Comparison of ENCODE assay signal across 1 cellular context in the genomic region with DNA sequence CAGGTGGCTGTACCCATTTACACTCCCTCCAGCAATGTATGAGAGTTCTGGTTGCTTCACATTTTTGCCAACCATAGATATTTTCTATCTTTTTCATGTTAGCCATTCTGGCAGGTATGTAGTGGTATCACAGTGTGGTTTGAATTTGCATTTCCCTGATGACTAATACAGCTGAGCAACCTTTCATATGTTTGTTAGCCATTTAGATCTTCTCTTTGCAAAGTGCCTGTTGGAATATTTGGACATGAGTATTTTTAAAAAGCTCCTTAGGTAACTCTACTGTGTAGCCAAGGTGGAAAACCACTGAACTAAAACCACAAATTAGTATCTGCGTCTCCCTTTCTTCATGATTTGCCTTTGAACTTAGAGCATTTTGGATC.
TF ChIP-seq lines count a peak whose summit lies in the region.

No MANE protein-coding gene starts in this region.

TF ChIP-seq in HepG2, 621 proteins besides CTCF, POLR2A, EP300 and RAD21 (continued from another document):
- TF ChIP-seq, protein P1, sequence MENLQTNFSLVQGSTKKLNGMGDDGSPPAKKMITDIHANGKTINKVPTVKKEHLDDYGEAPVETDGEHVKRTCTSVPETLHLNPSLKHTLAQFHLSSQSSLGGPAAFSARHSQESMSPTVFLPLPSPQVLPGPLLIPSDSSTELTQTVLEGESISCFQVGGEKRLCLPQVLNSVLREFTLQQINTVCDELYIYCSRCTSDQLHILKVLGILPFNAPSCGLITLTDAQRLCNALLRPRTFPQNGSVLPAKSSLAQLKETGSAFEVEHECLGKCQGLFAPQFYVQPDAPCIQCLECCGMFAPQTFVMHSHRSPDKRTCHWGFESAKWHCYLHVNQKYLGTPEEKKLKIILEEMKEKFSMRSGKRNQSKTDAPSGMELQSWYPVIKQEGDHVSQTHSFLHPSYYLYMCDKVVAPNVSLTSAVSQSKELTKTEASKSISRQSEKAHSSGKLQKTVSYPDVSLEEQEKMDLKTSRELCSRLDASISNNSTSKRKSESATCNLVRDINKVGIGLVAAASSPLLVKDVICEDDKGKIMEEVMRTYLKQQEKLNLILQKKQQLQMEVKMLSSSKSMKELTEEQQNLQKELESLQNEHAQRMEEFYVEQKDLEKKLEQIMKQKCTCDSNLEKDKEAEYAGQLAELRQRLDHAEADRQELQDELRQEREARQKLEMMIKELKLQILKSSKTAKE (CRISPR knock-in tag; IDR thresholded peaks at IDR 0.05; ENCODE audit: borderline replicate concordance) = no peak
- TF ChIP-seq HDAC1 (CRISPR knock-in tag; IDR thresholded peaks at IDR 0.05) (no peak), KLF9 (CRISPR knock-in tag; IDR thresholded peaks at IDR 0.05; ENCODE audit: low read depth) (no peak), ARNT (IDR thresholded peaks at IDR 0.05) (no peak), ZNF333 (CRISPR knock-in tag; IDR thresholded peaks at IDR 0.05; ENCODE audit: borderline replicate concordance) (no peak), GPN1 (CRISPR knock-in tag; IDR thresholded peaks at IDR 0.05; ENCODE audit: borderline replicate concordance) (no peak), FOSL1 (CRISPR knock-in tag; IDR thresholded peaks at IDR 0.05; ENCODE audit: borderline replicate concordance) (no peak), NFATC3 (CRISPR knock-in tag; IDR thresholded peaks at IDR 0.05) (no peak), ZNF607 (CRISPR knock-in tag; IDR thresholded peaks at IDR 0.05; ENCODE audit: borderline replicate concordance) (no peak), TBX2 (CRISPR knock-in tag; IDR thresholded peaks at IDR 0.05; ENCODE audit: borderline replicate concordance) (no peak), ZNF567 (CRISPR knock-in tag; IDR thresholded peaks at IDR 0.05; ENCODE audit: borderline replicate concordance) (no peak)
- TF ChIP-seq, protein P2, sequence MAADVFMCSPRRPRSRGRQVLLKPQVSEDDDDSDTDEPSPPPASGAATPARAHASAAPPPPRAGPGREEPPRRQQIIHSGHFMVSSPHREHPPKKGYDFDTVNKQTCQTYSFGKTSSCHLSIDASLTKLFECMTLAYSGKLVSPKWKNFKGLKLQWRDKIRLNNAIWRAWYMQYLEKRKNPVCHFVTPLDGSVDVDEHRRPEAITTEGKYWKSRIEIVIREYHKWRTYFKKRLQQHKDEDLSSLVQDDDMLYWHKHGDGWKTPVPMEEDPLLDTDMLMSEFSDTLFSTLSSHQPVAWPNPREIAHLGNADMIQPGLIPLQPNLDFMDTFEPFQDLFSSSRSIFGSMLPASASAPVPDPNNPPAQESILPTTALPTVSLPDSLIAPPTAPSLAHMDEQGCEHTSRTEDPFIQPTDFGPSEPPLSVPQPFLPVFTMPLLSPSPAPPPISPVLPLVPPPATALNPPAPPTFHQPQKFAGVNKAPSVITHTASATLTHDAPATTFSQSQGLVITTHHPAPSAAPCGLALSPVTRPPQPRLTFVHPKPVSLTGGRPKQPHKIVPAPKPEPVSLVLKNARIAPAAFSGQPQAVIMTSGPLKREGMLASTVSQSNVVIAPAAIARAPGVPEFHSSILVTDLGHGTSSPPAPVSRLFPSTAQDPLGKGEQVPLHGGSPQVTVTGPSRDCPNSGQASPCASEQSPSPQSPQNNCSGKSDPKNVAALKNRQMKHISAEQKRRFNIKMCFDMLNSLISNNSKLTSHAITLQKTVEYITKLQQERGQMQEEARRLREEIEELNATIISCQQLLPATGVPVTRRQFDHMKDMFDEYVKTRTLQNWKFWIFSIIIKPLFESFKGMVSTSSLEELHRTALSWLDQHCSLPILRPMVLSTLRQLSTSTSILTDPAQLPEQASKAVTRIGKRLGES (CRISPR knock-in tag; IDR thresholded peaks at IDR 0.05; ENCODE audit: borderline replicate concordance) = no peak
- TF ChIP-seq, protein P3, sequence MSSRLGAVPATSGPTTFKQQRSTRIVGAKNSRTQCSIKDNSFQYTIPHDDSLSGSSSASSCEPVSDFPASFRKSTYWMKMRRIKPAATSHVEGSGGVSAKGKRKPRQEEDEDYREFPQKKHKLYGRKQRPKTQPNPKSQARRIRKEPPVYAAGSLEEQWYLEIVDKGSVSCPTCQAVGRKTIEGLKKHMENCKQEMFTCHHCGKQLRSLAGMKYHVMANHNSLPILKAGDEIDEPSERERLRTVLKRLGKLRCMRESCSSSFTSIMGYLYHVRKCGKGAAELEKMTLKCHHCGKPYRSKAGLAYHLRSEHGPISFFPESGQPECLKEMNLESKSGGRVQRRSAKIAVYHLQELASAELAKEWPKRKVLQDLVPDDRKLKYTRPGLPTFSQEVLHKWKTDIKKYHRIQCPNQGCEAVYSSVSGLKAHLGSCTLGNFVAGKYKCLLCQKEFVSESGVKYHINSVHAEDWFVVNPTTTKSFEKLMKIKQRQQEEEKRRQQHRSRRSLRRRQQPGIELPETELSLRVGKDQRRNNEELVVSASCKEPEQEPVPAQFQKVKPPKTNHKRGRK (CRISPR knock-in tag; IDR thresholded peaks at IDR 0.05) = no peak
